20 cellular contexts compared by ENCODE assay signal in genomic region chr21:41979751-41980369, GRCh38.
"Had no signal": no experiment of that assay in that cellular context is flagged by ENCODE, and none has a peak within 500 bp of the region (broad histone marks: within the 10 kb centered on the region; RNA-seq: fewer than 3 reads in every experiment).

No MANE protein-coding gene starts in this region.

- H3K4me2 ChIP-seq: SK-N-SH had no signal

- H3K36me3 ChIP-seq: WERI-Rb-1 had no signal

- H3K27ac ChIP-seq: WERI-Rb-1 had no signal

- H3K9ac ChIP-seq: SK-N-SH had no signal

- H3K4me3 Mint-ChIP-seq: activated CD4-positive, alpha-beta memory T cell treated with anti-CD3 and anti-CD28 coated beads, Interleukin-2, amount 10 ng/mL, durations not matched to agents 7 days and 5 days; activated CD4-positive, alpha-beta T cell treated with anti-CD3 and anti-CD28 coated beads for 36 hours; activated naive CD4-positive, alpha-beta T cell treated with anti-CD3 and anti-CD28 coated beads, Interleukin-2, amount 10 ng/mL, durations not matched to agents 7 days and 5 days; activated naive CD8-positive, alpha-beta T cell treated with anti-CD3 and anti-CD28 coated beads for 36 hours; activated T-cell treated with anti-CD3 and anti-CD28 coated beads, Interleukin-2, amount 50 U/mL, for 72 hours had no signal

- H3K9me2 ChIP-seq: SK-N-SH had no signal

- ATAC-seq: activated CD4-positive, alpha-beta T cell treated with anti-CD3 and anti-CD28 coated beads for 36 hours; activated T-cell treated with anti-CD3 and anti-CD28 coated beads, Interleukin-2, amount 50 U/mL, for 72 hours had no signal

- H3K4me1 Mint-ChIP-seq: activated naive CD8-positive, alpha-beta T cell treated with anti-CD3 and anti-CD28 coated beads for 36 hours had no signal

- DNase-seq: activated CD4-positive, alpha-beta memory T cell treated with anti-CD3 and anti-CD28 coated beads, Interleukin-2, amount 10 ng/mL, durations not matched to agents 7 days and 5 days; activated CD4-positive, alpha-beta T cell treated with anti-CD3 and anti-CD28 coated beads for 36 hours; activated CD4-positive, alpha-beta T cell treated with anti-CD3 and anti-CD28 coated beads, Interleukin-2, amount 50 U/mL, for 1 hour; activated gamma-delta T cell treated with Interleukin-2 at 50 U/mL for 16 hours; activated naive CD4-positive, alpha-beta T cell treated with anti-CD3 and anti-CD28 coated beads, Interleukin-2, amount 10 ng/mL, durations not matched to agents 7 days and 5 days; activated naive CD8-positive, alpha-beta T cell treated with anti-CD3 and anti-CD28 coated beads for 36 hours; activated T-cell treated with anti-CD3 and anti-CD28 coated beads, Interleukin-2, amount 50 U/mL, for 72 hours; caudate nucleus; Kasumi-1; KBM-7; NCI-H1048; NCI-H146; NCI-H187 treated with DMSO at 0.1 percent for 48 hours; NCI-H2081 treated with DMSO at 0.1 percent for 48 hours; NCI-H446; NCI-H524; SK-N-SH; T-helper 1 cell; WERI-Rb-1 had no signal

- H3K27ac Mint-ChIP-seq: activated CD4-positive, alpha-beta memory T cell treated with anti-CD3 and anti-CD28 coated beads, Interleukin-2, amount 10 ng/mL, durations not matched to agents 7 days and 5 days; activated CD4-positive, alpha-beta T cell treated with anti-CD3 and anti-CD28 coated beads for 36 hours; activated naive CD4-positive, alpha-beta T cell treated with anti-CD3 and anti-CD28 coated beads, Interleukin-2, amount 10 ng/mL, durations not matched to agents 7 days and 5 days; activated naive CD8-positive, alpha-beta T cell treated with anti-CD3 and anti-CD28 coated beads for 36 hours; activated T-cell treated with anti-CD3 and anti-CD28 coated beads, Interleukin-2, amount 50 U/mL, for 72 hours; activated T-helper 2 cell treated with anti-CD3 and anti-CD28 coated beads, Interferon-gamma antibody, Interleukin-2, Interleukin-4, amounts not matched to agents 10 μg/mL and 5 μg/mL and 100 μg/mL, durations not matched to agents 14 hours and 24 hours and 36 hours had no signal

- H3K27me3 Mint-ChIP-seq: activated CD4-positive, alpha-beta T cell treated with anti-CD3 and anti-CD28 coated beads for 36 hours; activated naive CD8-positive, alpha-beta T cell treated with anti-CD3 and anti-CD28 coated beads for 36 hours had no signal

- H3K9me3 ChIP-seq: SK-N-SH had no signal
